In genomic region chr7:107501593-107501992, GRCh38 we compare ENCODE assay signal across 8 cellular contexts. TPM values are rescaled to one million over a fixed set of nuclear protein-coding genes. Genes with fewer than 3 reads are reported as not detected.
A peak's percentile ranks its signal among the peaks of the same experiment; 100 is the strongest.
DNase-seq lines count a peak whose midpoint lies in the region; ATAC-seq and TF ChIP-seq lines count a peak whose summit lies in the region.

No MANE protein-coding gene starts in this region.

- peaks cover 23% of the 10 kb centered on the region for H3K36me3 Mint-ChIP-seq in CD4-positive, CD25-positive, alpha-beta regulatory T cell

- no peaks in the 10 kb centered on the region for H3K4me1 ChIP-seq in CD4-positive, CD25-positive, alpha-beta regulatory T cell (ENCODE audit: control insufficient read depth, insufficient read depth, low read length, poor library complexity, severe bottlenecking)
- no peaks in the 10 kb centered on the region for H3K4me1 ChIP-seq in Panc1 (ENCODE audit: control insufficient read depth, insufficient read depth, low read length)

- H3K27ac ChIP-seq in CD4-positive, CD25-positive, alpha-beta regulatory T cell (ENCODE audit: insufficient read depth, low read length, poor library complexity, severe bottlenecking) = no peak overlapping the region
- no peak overlapping the region for H3K27ac ChIP-seq in Panc1 (ENCODE audit: low read length)

- in situ Hi-C loops in Panc1 (cut with HindIII; ENCODE audit: low pct_unique_long_range_greater_than_20kb, low sequenced_read_pairs) = no loop called here

- H3K9me3 Mint-ChIP-seq in CD4-positive, CD25-positive, alpha-beta regulatory T cell = peaks cover 0 to 1% (median 0%) of the 10 kb centered on the region in 7 donors

- H3K27me3 Mint-ChIP-seq in CD4-positive, CD25-positive, alpha-beta regulatory T cell = no peaks in the 10 kb centered on the region

- no peaks in the 10 kb centered on the region for H3K9me3 ChIP-seq in CD4-positive, CD25-positive, alpha-beta regulatory T cell (ENCODE audit: control insufficient read depth in 2 of 2, low read length in 2 of 2)
- no peaks in the 10 kb centered on the region for H3K9me3 ChIP-seq in Panc1 (ENCODE audit: control insufficient read depth, insufficient read depth, low read depth, low read length)

- TF ChIP-seq CTCF in Panc1 (IDR thresholded peaks at IDR 0.05) = peak; percentile 56; the same call in 1 of the 2 replicates
- TF ChIP-seq CTCF in epithelial cell of esophagus (IDR thresholded peaks at IDR 0.05; ENCODE audit: insufficient read depth, low read depth, low read length, missing control alignments) = peak; percentile 64

- H3K36me3 ChIP-seq in CD4-positive, CD25-positive, alpha-beta regulatory T cell (ENCODE audit: control insufficient read depth, insufficient read depth, low read length) = peaks cover 13% of the 10 kb centered on the region
- H3K36me3 ChIP-seq in Panc1 (ENCODE audit: control insufficient read depth, insufficient read depth, low read length) = no peaks in the 10 kb centered on the region

- peaks cover 15 to 57% (median 24%) of the 10 kb centered on the region in 4 donors for H3K4me1 Mint-ChIP-seq in CD4-positive, CD25-positive, alpha-beta regulatory T cell

- H3K4me3 ChIP-seq in CD4-positive, CD25-positive, alpha-beta regulatory T cell (ENCODE audit: low read depth, low read length) = no peak overlapping the region
- H3K4me3 ChIP-seq in Panc1 (ENCODE audit: low read depth in 2 of 2, low read length in 2 of 2) (no peak overlapping the region), epithelial cell of esophagus (ENCODE audit: low read length) (no peak overlapping the region)

- H3K4me3 Mint-ChIP-seq in CD4-positive, CD25-positive, alpha-beta regulatory T cell = no peak overlapping the region

- H3K27me3 ChIP-seq in CD4-positive, CD25-positive, alpha-beta regulatory T cell (ENCODE audit: control insufficient read depth, insufficient read depth, low read length) = no peaks in the 10 kb centered on the region
- H3K27me3 ChIP-seq in Panc1 (ENCODE audit: control insufficient read depth, insufficient read depth, low read length) = no peaks in the 10 kb centered on the region

- DNase-seq in CD4-positive, CD25-positive, alpha-beta regulatory T cell = peak in 2 of 3 donors; percentile 9 to 65
- peak; percentile 3 for DNase-seq in GM19240 (ENCODE audit: insufficient read length, low spot score)
- peak; percentile 48 for DNase-seq in Panc1 (ENCODE audit: low read depth, low spot score)
- DNase-seq in epithelial cell of esophagus (ENCODE audit: low read depth) = peak; percentile 73
- peak; percentile 45 for DNase-seq in renal cortical epithelial cell (ENCODE audit: low read depth)
- no peak for DNase-seq in middle frontal gyrus (ENCODE audit: extremely low spot score, low spot score)

- POLR2A ChIA-PET in Panc1 (lab: Charles Lee) = no interaction called here

- intact Hi-C loops in Panc1 (cut with micrococcal nuclease; ENCODE audit: unreplicated experiment) = loop anchor here (2.0 to 5.0 kb wide), 2 partner anchors 39 to 299 kb away; no protein-coding TSS in a partner anchor

- ATAC-seq in CD4-positive, CD25-positive, alpha-beta regulatory T cell (ENCODE audit: low read depth in 2 of 2) = peak in 1 of 2 donors; percentile 40
- ATAC-seq in Panc1 (no peak), HG03159 (IDR thresholded peaks at IDR 0.05; ENCODE audit: unreplicated experiment) (no peak), HG02884 (IDR thresholded peaks at IDR 0.05; ENCODE audit: unreplicated experiment) (no peak)

- BruUV-seq in Panc1 (replicated peaks; lab: Mats Ljungman, UMichigan) = no TSS peak

- CTCF ChIA-PET in Panc1 (lab: Charles Lee) = interaction anchor here (1.0 kb wide), 1 partner anchor 354 kb away, joined by 3 read pairs; no protein-coding TSS in a partner anchor

- H3K27ac Mint-ChIP-seq in CD4-positive, CD25-positive, alpha-beta regulatory T cell = no peak overlapping the region

RNA-seq across cellular contexts. Expression of gene GPR22, which starts 31.7 kb away (rescaled TPM):
- not detected for total RNA-seq in CD4-positive, CD25-positive, alpha-beta regulatory T cell
- polyA plus RNA-seq in CD4-positive, CD25-positive, alpha-beta regulatory T cell = under 1 TPM in 3 of 4 donors, not detected in 1; 0.09 to 0.29 (median 0.19) TPM
- total RNA-seq in Panc1 (2021; ENCODE audit: unreplicated experiment) = not detected
- polyA plus RNA-seq in Panc1 (2012; ENCODE audit: insufficient read length) = not detected
- 0.05 TPM in 1 of 2 replicates, not detected in the other for total RNA-seq in renal cortical epithelial cell
